31 cellular contexts compared by ENCODE assay signal in genomic region chr1:180262628-180263488, GRCh38. TPM values are rescaled to one million over a fixed set of nuclear protein-coding genes. Genes with fewer than 3 reads are reported as not detected.
DNase-seq lines count a peak whose midpoint lies in the region; ATAC-seq, FAIRE-seq and TF ChIP-seq lines count a peak whose summit lies in the region.
"Had no signal": no experiment of that assay in that cellular context is flagged by ENCODE, and none has a peak within 500 bp of the region (broad histone marks: within the 10 kb centered on the region; RNA-seq: fewer than 3 reads in every experiment).

No MANE protein-coding gene starts in this region.

- H3K4me1 Mint-ChIP-seq in activated CD8-positive, alpha-beta memory T cell treated with anti-CD3 and anti-CD28 coated beads, Interleukin-2, amount 10 ng/mL, durations not matched to agents 7 days and 5 days = no peaks in the 10 kb centered on the region
- H3K4me1 Mint-ChIP-seq: activated CD4-positive, alpha-beta T cell treated with anti-CD3 and anti-CD28 coated beads, Interleukin-2, amount 10 ng/mL, durations not matched to agents 24 days and 14 days; CD4-positive, CD25-positive, alpha-beta regulatory T cell; stimulated activated memory B cell treated with anti-CD40 and anti-IgM and Interleukin-4, amounts not matched to agents 10 μg/mL and 1 μg/mL and 100 μg/mL, for 72 hours had no signal

- no peak overlapping the region for H3K4me3 ChIP-seq in fibroblast of mammary gland (ENCODE audit: control insufficient read depth, low read depth, low read length)
- H3K4me3 ChIP-seq: body of pancreas, gastroesophageal sphincter, lung, prostate gland, suprapubic skin had no signal

- no peaks in the 10 kb centered on the region for H3K36me3 Mint-ChIP-seq in activated CD8-positive, alpha-beta memory T cell treated with anti-CD3 and anti-CD28 coated beads, Interleukin-2, amount 10 ng/mL, durations not matched to agents 7 days and 5 days
- H3K36me3 Mint-ChIP-seq: CD4-positive, CD25-positive, alpha-beta regulatory T cell; stimulated activated memory B cell treated with anti-CD40 and anti-IgM and Interleukin-4, amounts not matched to agents 10 μg/mL and 1 μg/mL and 100 μg/mL, for 72 hours had no signal

- H3K4me3 Mint-ChIP-seq in activated CD8-positive, alpha-beta memory T cell treated with anti-CD3 and anti-CD28 coated beads, Interleukin-2, amount 10 ng/mL, durations not matched to agents 7 days and 5 days = no peak overlapping the region
- H3K4me3 Mint-ChIP-seq: activated CD4-positive, alpha-beta T cell treated with anti-CD3 and anti-CD28 coated beads, Interleukin-2, amount 10 ng/mL, durations not matched to agents 24 days and 14 days; CD4-positive, CD25-positive, alpha-beta regulatory T cell; stimulated activated memory B cell treated with anti-CD40 and anti-IgM and Interleukin-4, amounts not matched to agents 10 μg/mL and 1 μg/mL and 100 μg/mL, for 72 hours had no signal

- DNase-seq in activated CD8-positive, alpha-beta memory T cell treated with anti-CD3 and anti-CD28 coated beads, Interleukin-2, amount 50 U/mL, for 48 hours = peak; percentile 40
- no peak for DNase-seq in activated CD8-positive, alpha-beta memory T cell treated with anti-CD3 and anti-CD28 coated beads, Interleukin-2, amount 10 ng/mL, durations not matched to agents 7 days and 5 days
- DNase-seq in OCI-M1 (lab: John Stamatoyannopoulos, UW) = peak; percentile 13
- DNase-seq in fibroblast of mammary gland (ENCODE audit: low read depth) = peak; percentile 43
- DNase-seq in urothelium cell line (ENCODE audit: low spot score) = no peak
- DNase-seq in head of caudate nucleus = no peak
- DNase-seq: activated CD4-positive, alpha-beta T cell treated with anti-CD3 and anti-CD28 coated beads, Interleukin-2, amount 10 ng/mL, durations not matched to agents 24 days and 14 days; activated effector memory CD4-positive, alpha-beta T cell treated with anti-CD3 and anti-CD28 coated beads, Interleukin-2, amount 50 U/mL, for 16 hours; body of pancreas; CD4-positive, CD25-positive, alpha-beta regulatory T cell; DMS53; effector memory CD4-positive, alpha-beta T cell; kidney; NCI-H146; NCI-H2171 treated with DMSO at 0.1 percent for 48 hours; NCI-H526 treated with DMSO at 0.1 percent for 48 hours; SHP77; stimulated activated CD4-positive, alpha-beta T cell treated with anti-CD3 and anti-CD28 coated beads, Interleukin-2, amount 100 ng/mL, for 24 hours; T-helper 1 cell had no signal

- no peaks in the 10 kb centered on the region for H3K9me3 Mint-ChIP-seq in activated CD8-positive, alpha-beta memory T cell treated with anti-CD3 and anti-CD28 coated beads, Interleukin-2, amount 10 ng/mL, durations not matched to agents 7 days and 5 days (ENCODE audit: low read depth)
- H3K9me3 Mint-ChIP-seq: activated CD4-positive, alpha-beta T cell treated with anti-CD3 and anti-CD28 coated beads, Interleukin-2, amount 10 ng/mL, durations not matched to agents 24 days and 14 days; stimulated activated memory B cell treated with anti-CD40 and anti-IgM and Interleukin-4, amounts not matched to agents 10 μg/mL and 1 μg/mL and 100 μg/mL, for 72 hours had no signal

- no peak for ATAC-seq in activated CD8-positive, alpha-beta memory T cell treated with anti-CD3 and anti-CD28 coated beads, Interleukin-2, amount 10 ng/mL, durations not matched to agents 7 days and 5 days
- ATAC-seq in GM19452 (IDR thresholded peaks at IDR 0.05; ENCODE audit: unreplicated experiment) (no peak), GM18502 (IDR thresholded peaks at IDR 0.05; ENCODE audit: poor library complexity, unreplicated experiment) (no peak)
- ATAC-seq: body of pancreas; esophagus mucosa; gastroesophageal sphincter; stimulated activated memory B cell treated with anti-CD40 and anti-IgM and Interleukin-4, amounts not matched to agents 10 μg/mL and 1 μg/mL and 100 μg/mL, for 72 hours had no signal

- FAIRE-seq in urothelium cell line (lab: Jason Lieb, UNC) = peak; percentile 30
- FAIRE-seq: colon, GM12892, GM19239, kidney had no signal

- intact Hi-C loops in head of caudate nucleus (cut with DNase I) = no loop called here

- peaks cover 3% of the 10 kb centered on the region for H3K27me3 Mint-ChIP-seq in activated CD8-positive, alpha-beta memory T cell treated with anti-CD3 and anti-CD28 coated beads, Interleukin-2, amount 10 ng/mL, durations not matched to agents 7 days and 5 days

- no peak overlapping the region for H3K27ac Mint-ChIP-seq in activated CD8-positive, alpha-beta memory T cell treated with anti-CD3 and anti-CD28 coated beads, Interleukin-2, amount 10 ng/mL, durations not matched to agents 7 days and 5 days
- H3K27ac Mint-ChIP-seq: activated CD4-positive, alpha-beta T cell treated with anti-CD3 and anti-CD28 coated beads, Interleukin-2, amount 10 ng/mL, durations not matched to agents 24 days and 14 days; CD4-positive, CD25-positive, alpha-beta regulatory T cell; stimulated activated memory B cell treated with anti-CD40 and anti-IgM and Interleukin-4, amounts not matched to agents 10 μg/mL and 1 μg/mL and 100 μg/mL, for 72 hours had no signal

- no peak for TF ChIP-seq CTCF in fibroblast of mammary gland (conservative IDR thresholded peaks at IDR 0.05; ENCODE audit: control insufficient read depth, insufficient read depth, low read depth, low read length)

- CTCF ChIA-PET in activated CD8-positive, alpha-beta memory T cell treated with anti-CD3 and anti-CD28 coated beads, Interleukin-2, amount 10 ng/mL, durations not matched to agents 7 days and 5 days (lab: Charles Lee) = interaction anchor here (2.1 kb wide), 1 partner anchor 10 kb away, joined by 12 read pairs; no protein-coding TSS in a partner anchor

RNA-seq across cellular contexts. Expression of gene LHX4, which starts 32.8 kb away (rescaled TPM):
- total RNA-seq in activated CD8-positive, alpha-beta memory T cell treated with anti-CD3 and anti-CD28 coated beads, Interleukin-2, amount 10 ng/mL, durations not matched to agents 7 days and 5 days = not detected
- total RNA-seq: activated CD4-positive, alpha-beta T cell treated with anti-CD3 and anti-CD28 coated beads, Interleukin-2, amount 10 ng/mL, durations not matched to agents 24 days and 14 days; body of pancreas; CD4-positive, CD25-positive, alpha-beta regulatory T cell; gastroesophageal sphincter; kidney; prostate gland; skeletal muscle tissue had no signal

Comparison
In these comparisons a context has a peak if more than half of its experiments do, and no peak if none do; other contexts are left out.
1. DNase-seq: peak in activated CD8-positive, alpha-beta memory T cell treated with anti-CD3 and anti-CD28 coated beads, Interleukin-2, amount 50 U/mL, for 48 hours (single experiment), OCI-M1 (single experiment) and fibroblast of mammary gland (single experiment); none in activated CD8-positive, alpha-beta memory T cell treated with anti-CD3 and anti-CD28 coated beads, Interleukin-2, amount 10 ng/mL, durations not matched to agents 7 days and 5 days (single experiment), urothelium cell line (single experiment) and head of caudate nucleus (0 of 42).